19 cellular contexts compared by ENCODE assay signal in genomic region chr13:43579321-43579720, GRCh38.
"Had no signal": no experiment of that assay in that cellular context is flagged by ENCODE, and none has a peak within 500 bp of the region (broad histone marks: within the 10 kb centered on the region; RNA-seq: fewer than 3 reads in every experiment).

No MANE protein-coding gene starts in this region.

- H3K4me3 Mint-ChIP-seq: dendritic cell treated with granulocyte-macrophage colony-stimulating factor and Interleukin-4, amounts not matched to agents 40 ng/mL and 50 ng/mL, for 4 days; mesothelial cell of epicardium; natural killer cell treated with Interleukin-12 subunit alpha and Interleukin-12 subunit beta and Interleukin-15 and Interleukin-18, amount 100 ng/mL, for 72 hours; neural progenitor cell; stimulated activated effector memory CD8-positive, alpha-beta T cell treated with anti-CD3 and anti-CD28 coated beads, Interleukin-12 subunit alpha, Interleukin-12 subunit beta, amount 100 ng/mL, for 72 hours; stimulated activated naive CD8-positive, alpha-beta T cell treated with anti-CD3 and anti-CD28 coated beads, Interleukin-15, Interleukin-2, amounts not matched to agents 100 ng/mL and 50 ng/mL, for 24 hours; type B pancreatic cell had no signal

- H3K27me3 Mint-ChIP-seq: dendritic cell treated with granulocyte-macrophage colony-stimulating factor and Interleukin-4, amounts not matched to agents 40 ng/mL and 50 ng/mL, for 4 days; type B pancreatic cell had no signal

- H3K27ac Mint-ChIP-seq: dendritic cell treated with granulocyte-macrophage colony-stimulating factor and Interleukin-4, amounts not matched to agents 40 ng/mL and 50 ng/mL, for 4 days; mesothelial cell of epicardium; natural killer cell treated with Interleukin-12 subunit alpha and Interleukin-12 subunit beta and Interleukin-15 and Interleukin-18, amount 100 ng/mL, for 72 hours; neural progenitor cell; stimulated activated effector memory CD8-positive, alpha-beta T cell treated with anti-CD3 and anti-CD28 coated beads, Interleukin-12 subunit alpha, Interleukin-12 subunit beta, amount 100 ng/mL, for 72 hours; stimulated activated naive CD8-positive, alpha-beta T cell treated with anti-CD3 and anti-CD28 coated beads, Interleukin-15, Interleukin-2, amounts not matched to agents 100 ng/mL and 50 ng/mL, for 24 hours; type B pancreatic cell had no signal

- DNase-seq: esophagus squamous epithelium; foreskin keratinocyte; heart right ventricle; kidney glomerular epithelial cell; mammary epithelial cell; ovary; retina; right lobe of liver; stimulated activated CD4-positive, alpha-beta T cell treated with anti-CD3 and anti-CD28 coated beads, Interleukin-4, amount 100 ng/mL, for 1 hour; stimulated activated CD8-positive, alpha-beta memory T cell treated with anti-CD3 and anti-CD28 coated beads, Interleukin-4, amount 100 ng/mL, for 48 hours had no signal

- H3K27ac ChIP-seq: esophagus squamous epithelium, foreskin keratinocyte, heart right ventricle, neural progenitor cell, ovary, prostate gland, right lobe of liver had no signal

- H3K9me3 Mint-ChIP-seq: dendritic cell treated with granulocyte-macrophage colony-stimulating factor and Interleukin-4, amounts not matched to agents 40 ng/mL and 50 ng/mL, for 4 days; mesothelial cell of epicardium; natural killer cell treated with Interleukin-12 subunit alpha and Interleukin-12 subunit beta and Interleukin-15 and Interleukin-18, amount 100 ng/mL, for 72 hours; neural progenitor cell; stimulated activated effector memory CD8-positive, alpha-beta T cell treated with anti-CD3 and anti-CD28 coated beads, Interleukin-12 subunit alpha, Interleukin-12 subunit beta, amount 100 ng/mL, for 72 hours; stimulated activated naive CD8-positive, alpha-beta T cell treated with anti-CD3 and anti-CD28 coated beads, Interleukin-15, Interleukin-2, amounts not matched to agents 100 ng/mL and 50 ng/mL, for 24 hours; type B pancreatic cell had no signal

- H3K36me3 Mint-ChIP-seq: mesothelial cell of epicardium; natural killer cell treated with Interleukin-12 subunit alpha and Interleukin-12 subunit beta and Interleukin-15 and Interleukin-18, amount 100 ng/mL, for 72 hours; neural progenitor cell; stimulated activated effector memory CD8-positive, alpha-beta T cell treated with anti-CD3 and anti-CD28 coated beads, Interleukin-12 subunit alpha, Interleukin-12 subunit beta, amount 100 ng/mL, for 72 hours; type B pancreatic cell had no signal

- ATAC-seq: foreskin keratinocyte; heart right ventricle; left lobe of liver; natural killer cell treated with Interleukin-12 subunit alpha and Interleukin-12 subunit beta and Interleukin-15 and Interleukin-18, amount 100 ng/mL, for 72 hours; right lobe of liver; stimulated activated effector memory CD8-positive, alpha-beta T cell treated with anti-CD3 and anti-CD28 coated beads, Interleukin-12 subunit alpha, Interleukin-12 subunit beta, amount 100 ng/mL, for 72 hours had no signal

- H3K4me1 Mint-ChIP-seq: stimulated activated effector memory CD8-positive, alpha-beta T cell treated with anti-CD3 and anti-CD28 coated beads, Interleukin-12 subunit alpha, Interleukin-12 subunit beta, amount 100 ng/mL, for 72 hours had no signal
